Comparison of ENCODE assay signal across 1 cellular context in the genomic region with DNA sequence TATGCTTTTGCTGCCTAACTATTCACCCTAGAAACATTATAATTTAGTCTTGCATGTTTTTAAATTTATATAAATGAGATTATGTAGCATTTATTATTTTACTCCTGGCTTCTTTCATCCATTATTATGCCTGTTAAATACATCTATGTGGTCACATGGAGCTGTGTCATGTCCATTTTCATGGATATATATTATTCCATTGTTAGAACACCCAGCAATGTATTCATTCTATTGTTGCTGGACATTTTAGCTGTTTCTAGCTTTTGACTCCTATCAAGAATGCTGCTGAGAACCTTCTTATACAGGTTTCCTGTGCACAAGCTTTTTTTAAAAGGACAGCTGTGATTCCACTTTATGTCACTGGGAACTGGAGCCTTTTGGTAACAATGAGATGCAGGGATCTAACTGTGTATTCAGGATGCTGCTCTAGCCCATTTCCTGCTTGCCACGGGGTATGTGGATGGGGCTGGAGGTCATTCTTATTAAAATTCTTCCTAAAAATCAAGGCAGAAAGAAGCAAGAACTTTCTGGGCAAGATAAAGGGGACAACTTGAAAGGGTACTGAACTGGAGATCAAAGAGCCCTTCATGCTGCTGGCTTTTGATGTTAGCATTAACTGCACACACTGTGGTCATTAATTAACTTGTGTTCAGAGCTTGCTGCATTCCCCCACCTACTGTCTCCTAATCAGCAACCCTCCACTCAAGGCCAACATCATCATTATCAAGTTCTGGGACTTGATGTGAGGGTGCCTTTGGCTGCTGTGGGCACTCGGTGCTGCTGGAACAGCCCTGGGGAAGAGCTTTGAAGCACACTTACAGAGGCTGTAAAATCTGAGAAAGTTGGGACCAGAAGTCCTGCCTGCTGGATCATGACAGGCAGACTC.
TF ChIP-seq lines count a peak whose summit lies in the region.

No MANE protein-coding gene starts in this region.

TF ChIP-seq in H1, 55 proteins besides CTCF, POLR2A, EP300 and RAD21:
- no peak for TF ChIP-seq CHD1 (IDR thresholded peaks at IDR 0.05; ENCODE audit: low read depth, low read length)
- TF ChIP-seq, protein P1, sequence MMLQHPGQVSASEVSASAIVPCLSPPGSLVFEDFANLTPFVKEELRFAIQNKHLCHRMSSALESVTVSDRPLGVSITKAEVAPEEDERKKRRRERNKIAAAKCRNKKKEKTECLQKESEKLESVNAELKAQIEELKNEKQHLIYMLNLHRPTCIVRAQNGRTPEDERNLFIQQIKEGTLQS (IDR thresholded peaks at IDR 0.05; ENCODE audit: insufficient read depth, low read depth, low read length) = no peak
- TF ChIP-seq SUZ12 (IDR thresholded peaks at IDR 0.05; ENCODE audit: low read length) = no peak
- no peak for TF ChIP-seq SP1 (IDR thresholded peaks at IDR 0.05; ENCODE audit: low read depth, low read length)
- TF ChIP-seq CREB1 (IDR thresholded peaks at IDR 0.05) = no peak
- TF ChIP-seq GABPA (IDR thresholded peaks at IDR 0.05; ENCODE audit: borderline replicate concordance, insufficient read depth, low read length) = no peak
- TF ChIP-seq POLR2AphosphoS5 (IDR thresholded peaks at IDR 0.05; ENCODE audit: low read depth, low read length) = no peak
- TF ChIP-seq, protein P2, sequence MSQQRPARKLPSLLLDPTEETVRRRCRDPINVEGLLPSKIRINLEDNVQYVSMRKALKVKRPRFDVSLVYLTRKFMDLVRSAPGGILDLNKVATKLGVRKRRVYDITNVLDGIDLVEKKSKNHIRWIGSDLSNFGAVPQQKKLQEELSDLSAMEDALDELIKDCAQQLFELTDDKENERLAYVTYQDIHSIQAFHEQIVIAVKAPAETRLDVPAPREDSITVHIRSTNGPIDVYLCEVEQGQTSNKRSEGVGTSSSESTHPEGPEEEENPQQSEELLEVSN (IDR thresholded peaks at IDR 0.05) = no peak
- TF ChIP-seq CBX8 (IDR thresholded peaks at IDR 0.05; ENCODE audit: borderline replicate concordance, low read depth, low read length) = no peak
- TF ChIP-seq, protein P3, sequence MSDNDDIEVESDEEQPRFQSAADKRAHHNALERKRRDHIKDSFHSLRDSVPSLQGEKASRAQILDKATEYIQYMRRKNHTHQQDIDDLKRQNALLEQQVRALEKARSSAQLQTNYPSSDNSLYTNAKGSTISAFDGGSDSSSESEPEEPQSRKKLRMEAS (IDR thresholded peaks at IDR 0.05) = no peak
- no peak for TF ChIP-seq CTBP2 (IDR thresholded peaks at IDR 0.05; ENCODE audit: borderline replicate concordance, insufficient read depth, insufficient read length, low read length)
- no peak for TF ChIP-seq CEBPB (IDR thresholded peaks at IDR 0.05; ENCODE audit: low read depth, low read length)
- TF ChIP-seq SIN3A (conservative IDR thresholded peaks at IDR 0.05 in 1 of 2, IDR thresholded peaks at IDR 0.05 in 1 of 2; ENCODE audit: low read depth in 1 of 2, low read length in 2 of 2) = no peak
- no peak for TF ChIP-seq KDM1A (IDR thresholded peaks at IDR 0.05; ENCODE audit: borderline replicate concordance, low read length)
